Comparison of ENCODE assay signal across 1 cellular context in the genomic region with DNA sequence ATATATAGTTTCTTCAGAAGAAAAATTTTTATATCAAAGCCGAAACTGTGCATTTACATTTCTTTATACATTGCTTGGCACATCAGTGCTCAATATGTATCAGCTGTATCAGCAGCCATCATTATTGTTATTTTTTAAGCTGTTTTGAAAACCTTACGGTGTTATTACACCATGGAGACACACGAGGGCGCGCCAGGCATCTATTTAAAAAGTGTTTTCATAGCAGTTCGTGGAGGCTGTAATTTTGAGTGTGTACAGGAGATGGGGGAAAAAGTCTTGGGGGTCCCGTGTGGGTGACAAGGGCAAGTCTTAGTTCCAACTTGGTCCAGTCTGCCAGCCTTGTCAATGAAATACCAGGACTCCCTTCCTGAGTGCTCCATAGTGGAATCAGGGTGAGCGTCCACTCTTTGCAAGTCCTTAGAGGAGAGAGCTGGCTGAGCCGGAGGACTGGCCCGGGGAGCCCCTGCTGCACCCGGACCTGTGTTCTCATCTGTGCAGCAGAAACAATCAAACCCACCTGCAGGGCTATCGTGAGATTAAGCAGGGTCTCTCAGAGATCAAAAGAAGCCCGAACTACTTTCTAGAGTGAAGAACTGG.
TF ChIP-seq lines count a peak whose summit lies in the region.

No MANE protein-coding gene starts in this region.

TF ChIP-seq in H1, 55 proteins besides CTCF, POLR2A, EP300 and RAD21 (continued from another document):
- TF ChIP-seq GTF2F1 (IDR thresholded peaks at IDR 0.05; ENCODE audit: borderline replicate concordance, low read depth, low read length) = no peak
- no peak for TF ChIP-seq SP1 (IDR thresholded peaks at IDR 0.05; ENCODE audit: low read depth, low read length)
- TF ChIP-seq KDM1A (IDR thresholded peaks at IDR 0.05; ENCODE audit: borderline replicate concordance, low read length) = no peak
- TF ChIP-seq CBX5 (IDR thresholded peaks at IDR 0.05; ENCODE audit: low read depth, low read length) = no peak
- TF ChIP-seq SUZ12 (IDR thresholded peaks at IDR 0.05; ENCODE audit: low read length) = no peak
- TF ChIP-seq SIN3A (conservative IDR thresholded peaks at IDR 0.05 in 1 of 2, IDR thresholded peaks at IDR 0.05 in 1 of 2; ENCODE audit: low read depth in 1 of 2, low read length in 2 of 2) = no peak
- no peak for TF ChIP-seq CBX8 (IDR thresholded peaks at IDR 0.05; ENCODE audit: borderline replicate concordance, low read depth, low read length)
- no peak for TF ChIP-seq ZNF274 (IDR thresholded peaks at IDR 0.05; ENCODE audit: borderline replicate concordance, extremely low read depth, low read length)
- TF ChIP-seq RNF2 (IDR thresholded peaks at IDR 0.05; ENCODE audit: borderline replicate concordance, low read depth, low read length, missing control alignments, poor library complexity, severe bottlenecking) = no peak
- no peak for TF ChIP-seq SIRT6 (IDR thresholded peaks at IDR 0.05; ENCODE audit: low read length)
- TF ChIP-seq CHD7 (IDR thresholded peaks at IDR 0.05; ENCODE audit: insufficient replicate concordance, low read length) = no peak
- TF ChIP-seq HDAC2 (IDR thresholded peaks at IDR 0.05; ENCODE audit: borderline replicate concordance in 1 of 2, low read depth in 2 of 2, low read length in 2 of 2) = no peak
- no peak for TF ChIP-seq CTBP2 (IDR thresholded peaks at IDR 0.05; ENCODE audit: borderline replicate concordance, insufficient read depth, insufficient read length, low read length)
